In the genomic region with DNA sequence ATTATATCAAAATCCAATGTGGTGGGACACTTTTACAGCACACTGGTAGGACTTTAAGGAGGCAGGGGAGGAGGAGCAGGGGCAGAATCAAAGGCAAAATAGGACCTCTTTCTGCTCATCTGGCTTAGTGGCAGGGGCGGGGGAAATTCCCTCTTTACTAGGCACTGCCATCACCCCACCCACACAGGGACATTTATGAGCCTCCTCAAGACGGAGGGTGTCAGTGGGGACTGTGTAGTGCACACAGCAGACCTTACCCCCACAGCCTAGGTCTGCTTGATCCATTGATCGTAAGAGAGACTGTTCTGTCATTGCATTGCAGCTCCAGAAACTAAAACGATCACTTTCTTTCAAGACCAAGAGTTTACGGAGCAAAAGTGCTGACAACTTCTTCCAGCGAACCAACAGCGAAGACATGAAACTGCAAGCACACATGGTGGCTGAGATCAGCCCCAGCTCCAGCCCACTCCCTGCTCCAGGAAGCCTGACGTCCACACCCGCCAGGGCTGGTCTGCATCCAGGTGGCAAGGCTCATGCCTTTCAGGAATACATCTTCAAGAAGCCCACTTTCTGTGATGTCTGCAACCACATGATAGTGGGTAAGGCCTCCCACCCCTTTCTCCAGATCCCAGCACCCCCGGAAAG, we compare ENCODE assay signal across 29 cellular contexts.
"Had no signal": no experiment of that assay in that cellular context is flagged by ENCODE, and none has a peak within 500 bp of the region (broad histone marks: within the 10 kb centered on the region; RNA-seq: fewer than 3 reads in every experiment).

No MANE protein-coding gene starts in this region.

- H3K4me1 Mint-ChIP-seq: activated B cell treated with CpG ODN at 0.5 μM for 24 hours; activated naive CD8-positive, alpha-beta T cell treated with anti-CD3 and anti-CD28 coated beads, Interleukin-2, amount 50 U/mL, for 24 hours; central memory CD8-positive, alpha-beta T cell; T-cell had no signal

- H3K9me3 Mint-ChIP-seq: activated B cell treated with CpG ODN at 0.5 μM for 24 hours; activated naive CD8-positive, alpha-beta T cell treated with anti-CD3 and anti-CD28 coated beads, Interleukin-2, amount 50 U/mL, for 24 hours; activated T-cell treated with anti-CD3 and anti-CD28 coated beads, Interleukin-2, amount 50 U/mL, for 72 hours had no signal

- H3K27ac ChIP-seq: ascending aorta, body of pancreas, SK-N-MC had no signal

- H3K4me3 Mint-ChIP-seq: activated B cell treated with CpG ODN at 0.5 μM for 24 hours; activated naive CD8-positive, alpha-beta T cell treated with anti-CD3 and anti-CD28 coated beads, Interleukin-2, amount 50 U/mL, for 24 hours; central memory CD8-positive, alpha-beta T cell; T-cell had no signal

- H3K4me1 ChIP-seq: ascending aorta, body of pancreas had no signal

- DNase-seq: activated B cell treated with CpG ODN at 0.5 μM for 24 hours; activated CD4-positive, alpha-beta T cell treated with anti-CD3 and anti-CD28 coated beads for 4 hours; activated CD4-positive, alpha-beta T cell treated with anti-CD3 and anti-CD28 coated beads, Interleukin-2, amount 50 U/mL, for 4 hours; activated CD8-positive, alpha-beta memory T cell treated with anti-CD3 and anti-CD28 coated beads, Interleukin-2, amount 50 U/mL, for 4 hours; activated naive CD4-positive, alpha-beta T cell treated with anti-CD3 and anti-CD28 coated beads, Interleukin-2, amount 50 U/mL, for 16 hours; activated naive CD8-positive, alpha-beta T cell treated with anti-CD3 and anti-CD28 coated beads, Interleukin-2, amount 50 U/mL, for 24 hours; activated T-cell treated with anti-CD3 and anti-CD28 coated beads, Interleukin-2, amount 50 U/mL, for 72 hours; amniotic stem cell; body of pancreas; Kasumi-1; NCI-H1048; NCI-H146; NCI-H2081 treated with DMSO at 0.1 percent for 48 hours; NCI-H2171 treated with DMSO at 0.1 percent for 48 hours; NCI-H226; NCI-H526 treated with DMSO at 0.1 percent for 48 hours; NCI-H82; NK-92 treated with Interleukin-12 subunit alpha and Interleukin-12 subunit beta, amount 100 ng/mL, for 24 hours; OCI-M1; RPMI8226; T-cell; T-helper 2 cell; T1000 had no signal

- H3K27me3 ChIP-seq: ascending aorta, body of pancreas had no signal

- H3K27me3 Mint-ChIP-seq: activated B cell treated with CpG ODN at 0.5 μM for 24 hours; activated naive CD8-positive, alpha-beta T cell treated with anti-CD3 and anti-CD28 coated beads, Interleukin-2, amount 50 U/mL, for 24 hours; central memory CD8-positive, alpha-beta T cell; T-cell had no signal

- H3K9me3 ChIP-seq: ascending aorta, body of pancreas had no signal

- H3K27ac Mint-ChIP-seq: activated B cell treated with CpG ODN at 0.5 μM for 24 hours; activated naive CD8-positive, alpha-beta T cell treated with anti-CD3 and anti-CD28 coated beads, Interleukin-2, amount 50 U/mL, for 24 hours; activated T-cell treated with anti-CD3 and anti-CD28 coated beads, Interleukin-2, amount 50 U/mL, for 72 hours; T-cell had no signal

- H3K4me3 ChIP-seq: ascending aorta, body of pancreas, K562, SK-N-MC had no signal

- H3K36me3 Mint-ChIP-seq: T-cell had no signal

- ATAC-seq: activated naive CD8-positive, alpha-beta T cell treated with anti-CD3 and anti-CD28 coated beads, Interleukin-2, amount 50 U/mL, for 24 hours; body of pancreas; K562; Panc1; Right ventricle myocardium inferior; T-cell had no signal
